8 cellular contexts compared by ENCODE assay signal in the genomic region with DNA sequence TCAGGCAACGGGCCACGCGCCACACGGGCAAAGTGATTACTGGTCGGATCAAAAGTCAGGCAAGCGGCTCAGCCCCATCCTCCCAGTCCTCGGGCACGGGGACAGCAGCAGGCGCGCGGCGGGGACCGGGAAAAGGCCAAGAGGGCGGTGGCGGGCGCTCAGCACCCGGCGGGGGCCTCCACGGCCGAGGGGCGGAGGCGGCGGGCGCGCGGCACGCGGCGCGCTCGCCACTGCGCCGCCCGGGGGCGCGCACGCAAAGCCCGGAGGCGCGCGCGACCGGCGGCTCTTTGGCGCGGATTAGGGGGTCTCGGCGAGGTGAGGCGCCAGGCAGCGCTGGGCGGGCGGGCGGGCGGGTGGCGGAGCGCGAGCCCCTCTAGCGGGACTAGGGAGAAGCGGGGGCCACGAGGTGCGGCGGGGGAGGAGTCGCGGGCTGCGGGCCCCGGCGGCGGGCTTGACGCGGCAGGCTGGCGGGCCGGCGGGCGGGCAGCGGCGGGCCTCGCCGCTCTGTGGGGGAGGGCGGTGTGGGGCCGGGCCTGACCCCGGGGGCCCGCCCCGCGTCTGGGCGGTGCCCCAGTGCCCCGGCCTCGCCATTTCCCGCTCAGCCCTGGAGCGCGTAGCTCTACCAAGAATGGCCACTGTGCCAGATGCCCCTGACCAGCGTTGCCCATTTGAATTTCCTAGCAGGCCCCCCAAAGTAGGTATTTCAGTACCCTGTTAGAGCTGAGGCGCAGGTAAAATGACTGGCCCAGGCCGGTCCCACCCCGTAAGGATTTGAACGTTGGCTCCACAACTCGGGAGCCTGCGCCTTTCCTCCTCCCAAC. TPM values are rescaled to one million over a fixed set of nuclear protein-coding genes. Genes with fewer than 3 reads are reported as not detected.
A peak's percentile ranks its signal among the peaks of the same experiment; 100 is the strongest.
DNase-seq lines count a peak whose midpoint lies in the region; ATAC-seq, FAIRE-seq and TF ChIP-seq lines count a peak whose summit lies in the region.

Gene ACACA, minus strand, starts transcription at position 202 of the 821 bp plus-strand sequence. CDS start 537 bp downstream, outside the sequence.
Gene TADA2A, plus strand, starts transcription at position 252 of the 821 bp plus-strand sequence. CDS start 4,480 bp downstream, outside the sequence.

- H3K4me3 ChIP-seq in right atrium auricular region, result peak within 1 kb of the TSS; percentile 75 to 78

- peak within 1 kb of the TSS; percentile 96 for H3K4me3 Mint-ChIP-seq in T-helper 17 cell

- no peak for FAIRE-seq in urothelium cell line (lab: Jason Lieb, UNC)

- peaks cover 24% of the 10 kb centered on the region for H3K4me1 Mint-ChIP-seq in T-helper 17 cell

- peaks cover 12% of the 10 kb centered on the region for H3K36me3 ChIP-seq in right atrium auricular region

- H3K9me3 ChIP-seq in T-helper 17 cell (ENCODE audit: control insufficient read depth, low read length, poor library complexity, severe bottlenecking) (no peaks in the 10 kb centered on the region), right atrium auricular region (no peaks in the 10 kb centered on the region)

- peaks cover 0 to 19% of the 10 kb centered on the region in 2 donors for H3K4me1 ChIP-seq in right atrium auricular region

- peak within 1 kb of the TSS; percentile 89 for H3K27ac ChIP-seq in right atrium auricular region

- DNase-seq in NCI-H1105 treated with DMSO at 0.1 percent for 48 hours (lab: John Stamatoyannopoulos, UW) (peak; percentile 72), T-helper 17 cell (peak; percentile 60 to 74 (median 71)), amygdala (lab: John Stamatoyannopoulos, UW) (peak in 55 of 56 donors; percentile 8 to 82 (median 65)), right atrium auricular region (ENCODE audit: low spot score) (peak; percentile 83), putamen (ENCODE audit: low spot score) (peak; percentile 74), urothelium cell line (ENCODE audit: low spot score) (peak; percentile 98)

- no peaks in the 10 kb centered on the region for H3K27me3 ChIP-seq in right atrium auricular region

- peaks cover 4% of the 10 kb centered on the region for H3K36me3 Mint-ChIP-seq in T-helper 17 cell (ENCODE audit: low read depth)

- ATAC-seq in HG02642 (IDR thresholded peaks at IDR 0.05; ENCODE audit: poor library complexity, unreplicated experiment), result peak; percentile 87
- ATAC-seq in T-helper 17 cell, result peak; percentile 94

- 0 out of 3 replicates have a peak, but pooled peaks have one; percentile 4 for TF ChIP-seq CTCF in GM12872 (IDR thresholded peaks at IDR 0.05; ENCODE audit: insufficient read depth, low read depth, low read length)
- no peak for TF ChIP-seq CTCF in right atrium auricular region (IDR thresholded peaks at IDR 0.05)

- no peaks in the 10 kb centered on the region for H3K27me3 Mint-ChIP-seq in T-helper 17 cell

- H3K27ac Mint-ChIP-seq in T-helper 17 cell, result peak within 1 kb of the TSS; percentile 91

RNA-seq across cellular contexts. Expression of gene ACACA, which starts in this region (rescaled TPM):
- total RNA-seq in T-helper 17 cell, result 10 to 100 TPM; 27.7 to 34.2 TPM
- 10 to 100 TPM in 1 of 2 donors, 1 to 10 TPM in 1; 8.6 to 10.2 TPM for total RNA-seq in right atrium auricular region

RNA-seq across cellular contexts. Expression of gene TADA2A, which starts in this region (rescaled TPM):
- total RNA-seq in T-helper 17 cell, result 10 to 100 TPM; 11.1 to 13.9 TPM
- total RNA-seq in right atrium auricular region, result 10 to 100 TPM in 1 of 2 donors, 1 to 10 TPM in 1; 6.8 to 15.7 TPM

Comparison
In these comparisons a context has a peak if more than half of its experiments do, and no peak if none do; other contexts are left out.
1. Peak in every context shown above with its lines: DNase-seq, ATAC-seq, H3K4me3 ChIP-seq and H3K27ac ChIP-seq.